8 cellular contexts compared by ENCODE assay signal in the genomic region with DNA sequence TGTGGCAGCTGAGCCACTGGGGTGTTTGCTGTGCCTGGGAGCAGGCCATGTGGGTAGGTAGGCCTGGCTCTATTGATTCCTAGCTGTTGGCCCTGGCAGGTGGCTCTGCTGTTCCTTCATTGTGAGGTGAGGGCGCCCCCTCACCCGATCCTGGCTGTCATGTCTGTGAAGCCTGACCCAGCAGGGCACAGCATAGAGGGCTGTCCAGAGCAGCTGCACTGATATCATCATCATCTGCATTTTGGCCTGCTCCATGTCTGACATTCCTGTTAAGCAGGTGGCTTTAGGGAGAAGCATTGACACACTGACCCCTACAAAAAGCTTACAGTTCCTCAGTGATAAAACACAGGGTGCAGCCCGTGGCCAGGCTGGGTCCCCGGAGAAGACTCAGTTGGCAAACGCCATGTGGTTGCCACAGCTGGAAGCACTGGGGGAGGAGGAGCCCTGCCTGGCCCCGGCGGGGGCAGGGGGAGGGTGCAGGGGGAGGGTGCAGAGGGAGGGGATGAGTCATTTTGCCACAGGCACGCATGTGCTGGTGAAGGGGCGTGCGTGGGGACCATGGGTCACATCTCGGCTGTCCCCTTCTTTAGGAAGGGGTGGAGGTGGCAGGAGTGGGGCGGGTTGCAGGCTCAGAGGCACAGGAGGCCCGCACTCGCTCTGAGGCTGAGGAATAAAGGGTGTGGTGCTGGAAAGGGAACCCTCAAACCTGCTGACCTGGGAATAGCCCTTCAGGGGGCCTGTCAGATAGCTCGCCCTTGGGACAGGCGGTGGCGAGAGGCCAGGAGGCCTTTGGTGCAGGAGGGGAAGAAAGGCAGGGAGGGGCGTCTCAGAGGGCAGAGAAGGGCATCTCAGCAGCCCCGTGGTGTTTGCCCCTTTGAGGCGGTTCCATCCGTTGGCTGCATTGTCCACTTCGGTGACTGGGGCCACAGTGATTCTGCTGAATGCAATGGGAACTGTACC. TPM values are rescaled to one million over a fixed set of nuclear protein-coding genes. Genes with fewer than 3 reads are reported as not detected.
DNase-seq lines count a peak whose midpoint lies in the region; ATAC-seq lines count a peak whose summit lies in the region.

No MANE protein-coding gene starts in this region.

- H3K9me3 Mint-ChIP-seq in immature natural killer cell = no peaks in the 10 kb centered on the region
- H3K9me3 Mint-ChIP-seq in stimulated activated memory B cell treated with anti-CD40 and anti-IgM and Interleukin-4, amounts not matched to agents 10 μg/mL and 1 μg/mL and 100 μg/mL, for 72 hours = no peaks in the 10 kb centered on the region

- no peaks in the 10 kb centered on the region for H3K4me1 Mint-ChIP-seq in immature natural killer cell
- peaks cover 43% of the 10 kb centered on the region for H3K4me1 Mint-ChIP-seq in stimulated activated memory B cell treated with anti-CD40 and anti-IgM and Interleukin-4, amounts not matched to agents 10 μg/mL and 1 μg/mL and 100 μg/mL, for 72 hours

- peaks cover 0 to 8% (median 7%) of the 10 kb centered on the region in 3 donors for H3K36me3 Mint-ChIP-seq in immature natural killer cell
- peaks cover 22% of the 10 kb centered on the region for H3K36me3 Mint-ChIP-seq in stimulated activated memory B cell treated with anti-CD40 and anti-IgM and Interleukin-4, amounts not matched to agents 10 μg/mL and 1 μg/mL and 100 μg/mL, for 72 hours

- H3K27ac Mint-ChIP-seq in immature natural killer cell = no peak overlapping the region
- no peak overlapping the region for H3K27ac Mint-ChIP-seq in stimulated activated memory B cell treated with anti-CD40 and anti-IgM and Interleukin-4, amounts not matched to agents 10 μg/mL and 1 μg/mL and 100 μg/mL, for 72 hours

- DNase-seq in GF-D8 (lab: John Stamatoyannopoulos, UW) = peak; percentile 88
- DNase-seq in activated CD4-positive, alpha-beta T cell treated with anti-CD3 and anti-CD28 coated beads for 24 hours (ENCODE audit: low read depth in 2 of 2) = peak; percentile 77 to 82
- DNase-seq in immature natural killer cell = peak; percentile 81 to 87 (median 87)
- no peak for DNase-seq in GM19238 (ENCODE audit: insufficient read length, low spot score)
- no peak for DNase-seq in NCI-H1105 (lab: John Stamatoyannopoulos, UW)

- peaks cover 10 to 16% (median 15%) of the 10 kb centered on the region in 3 donors for H3K27me3 Mint-ChIP-seq in immature natural killer cell (ENCODE audit: low read depth in 3 of 3)
- no peaks in the 10 kb centered on the region for H3K27me3 Mint-ChIP-seq in stimulated activated memory B cell treated with anti-CD40 and anti-IgM and Interleukin-4, amounts not matched to agents 10 μg/mL and 1 μg/mL and 100 μg/mL, for 72 hours

- H3K4me3 Mint-ChIP-seq in immature natural killer cell = no peak overlapping the region
- H3K4me3 Mint-ChIP-seq in stimulated activated memory B cell treated with anti-CD40 and anti-IgM and Interleukin-4, amounts not matched to agents 10 μg/mL and 1 μg/mL and 100 μg/mL, for 72 hours = peak overlapping the region; percentile 65

- ATAC-seq in HG03108 (IDR thresholded peaks at IDR 0.05; ENCODE audit: unreplicated experiment) = peak; percentile 19
- ATAC-seq in stimulated activated memory B cell treated with anti-CD40 and anti-IgM and Interleukin-4, amounts not matched to agents 10 μg/mL and 1 μg/mL and 100 μg/mL, for 72 hours = peak; percentile 75
- no peak for ATAC-seq in HG03521 (IDR thresholded peaks at IDR 0.05; ENCODE audit: unreplicated experiment)

RNA-seq across cellular contexts. Expression of a gene that starts 31.6 kb away (rescaled TPM):
- polyA plus RNA-seq in immature natural killer cell = 100 to 1,000 TPM in 1 of 3 donors, 10 to 100 TPM in 2; 79.5 to 307 (median 91.3) TPM

Comparison
In these comparisons a context has a peak if more than half of its experiments do, and no peak if none do; other contexts are left out.
1. DNase-seq: peak in GF-D8 (single experiment), activated CD4-positive, alpha-beta T cell treated with anti-CD3 and anti-CD28 coated beads for 24 hours (2 of 2) and immature natural killer cell (3 of 3); none in GM19238 (single experiment) and NCI-H1105 (single experiment).